In the genomic region with DNA sequence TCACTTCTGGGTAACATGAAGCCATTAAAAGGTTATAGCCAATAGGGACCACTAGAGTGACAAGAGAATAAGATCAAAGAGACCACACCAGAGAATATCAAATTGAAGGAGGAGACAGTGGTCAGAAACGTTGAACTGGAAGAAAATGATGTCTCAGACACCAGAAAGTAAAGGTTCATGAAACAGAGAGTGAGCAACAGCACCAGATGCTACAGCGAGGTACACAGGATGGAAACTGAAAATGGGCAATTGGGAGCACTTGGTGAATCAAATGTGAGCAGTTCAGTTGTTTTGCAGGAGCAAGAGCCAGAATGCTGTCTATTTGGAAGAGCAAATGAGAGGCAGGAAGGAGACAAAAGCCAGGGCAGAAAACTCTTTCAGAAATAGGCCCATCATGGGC, we compare ENCODE assay signal across 29 cellular contexts.
"Had no signal": no experiment of that assay in that cellular context is flagged by ENCODE, and none has a peak within 500 bp of the region (broad histone marks: within the 10 kb centered on the region; RNA-seq: fewer than 3 reads in every experiment).

No MANE protein-coding gene starts in this region.

- H3K36me3 ChIP-seq: breast epithelium, colonic mucosa, left lung, sigmoid colon, stomach, suprapubic skin, tibial nerve had no signal

- FAIRE-seq: endothelial cell of umbilical vein, urothelium cell line had no signal

- DNase-seq: activated CD4-positive, alpha-beta T cell treated with anti-CD3 and anti-CD28 coated beads, Interleukin-2, amount 50 U/mL, for 48 hours; activated CD8-positive, alpha-beta memory T cell treated with anti-CD3 and anti-CD28 coated beads, Interleukin-2, amount 50 U/mL, for 48 hours; activated naive CD4-positive, alpha-beta T cell treated with Interleukin-2 at 50 U/mL for 16 hours; activated naive CD8-positive, alpha-beta T cell treated with anti-CD3 and anti-CD28 coated beads, Interleukin-2, amount 10 ng/mL, durations not matched to agents 7 days and 5 days; activated T-cell treated with anti-CD3 and anti-CD28 coated beads, Interleukin-2, amount 50 U/mL, for 4 hours; amniotic stem cell; colonic mucosa; dorsolateral prefrontal cortex; effector memory CD8-positive, alpha-beta T cell; foreskin melanocyte; kidney glomerular epithelial cell; left lung; naive thymus-derived CD4-positive, alpha-beta T cell; occipital lobe; posterior cingulate gyrus; retina; sigmoid colon; stimulated activated CD4-positive, alpha-beta T cell treated with anti-CD3 and anti-CD28 coated beads, Interleukin-15, amount 100 ng/mL, for 24 hours; stomach had no signal

- ATAC-seq: activated T-cell treated with anti-CD3 and anti-CD28 coated beads, Interleukin-2, amount 50 U/mL, for 4 hours; effector memory CD8-positive, alpha-beta T cell; esophagus mucosa; left lung; naive thymus-derived CD4-positive, alpha-beta T cell; stimulated activated memory B cell treated with anti-CD40 and anti-IgM and Interleukin-4, amounts not matched to agents 10 μg/mL and 1 μg/mL and 100 μg/mL, for 72 hours; WTC11 had no signal

- H3K27me3 ChIP-seq: breast epithelium, colonic mucosa, dorsolateral prefrontal cortex, left lung, sigmoid colon, stomach, suprapubic skin, tibial nerve had no signal

- H3K4me2 ChIP-seq: smooth muscle cell had no signal

- H3K9me3 ChIP-seq: breast epithelium, colonic mucosa, left lung, sigmoid colon, stomach, suprapubic skin, tibial nerve had no signal

- H3K27ac ChIP-seq: breast epithelium, colonic mucosa, dorsolateral prefrontal cortex, left lung, sigmoid colon, stomach, suprapubic skin, tibial nerve had no signal

- H3K4me3 ChIP-seq: breast epithelium, colonic mucosa, dorsolateral prefrontal cortex, left lung, lung, sigmoid colon, smooth muscle cell, stomach, suprapubic skin, tibial nerve had no signal

- H3K4me1 ChIP-seq: breast epithelium, colonic mucosa, left lung, stomach, suprapubic skin, tibial nerve had no signal
